12 cellular contexts compared by ENCODE assay signal in the genomic region with DNA sequence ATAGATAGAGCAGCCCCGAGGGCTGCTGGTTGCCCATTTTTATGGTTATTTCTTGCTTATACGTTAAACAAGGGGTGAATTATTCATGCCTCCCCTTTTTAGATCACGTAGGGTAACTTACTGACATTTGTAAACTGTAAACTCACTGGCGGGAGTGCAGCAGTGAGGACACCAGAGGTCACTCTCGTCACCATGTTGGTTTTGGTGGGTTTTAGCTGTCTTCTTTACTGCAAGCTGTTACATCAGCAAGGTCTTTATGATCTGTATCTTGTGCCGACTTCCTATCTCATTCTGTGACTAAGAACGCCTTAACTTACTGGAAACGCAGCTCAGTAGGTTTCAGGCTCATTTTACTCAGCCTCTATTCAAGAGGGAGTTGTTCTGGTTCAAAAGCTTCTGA.
DNase-seq lines count a peak whose midpoint lies in the region; TF ChIP-seq lines count a peak whose summit lies in the region.
"Had no signal": no experiment of that assay in that cellular context is flagged by ENCODE, and none has a peak within 500 bp of the region (broad histone marks: within the 10 kb centered on the region; RNA-seq: fewer than 3 reads in every experiment).

No MANE protein-coding gene starts in this region.

- DNase-seq in HK-2 (ENCODE audit: unreplicated experiment) (peak; percentile 11), OCI-M1 (lab: John Stamatoyannopoulos, UW) (peak; percentile 96), fibroblast of mammary gland (ENCODE audit: low read depth) (peak; percentile 15), NCI-H1436 (lab: John Stamatoyannopoulos, UW) (no peak), HUDEP-2 (lab: John Stamatoyannopoulos, UW; ENCODE audit: unreplicated experiment in 76 of 76) (no peak), anterior cingulate cortex (lab: John Stamatoyannopoulos, UW) (no peak), MM.1S (no peak)
- DNase-seq: activated CD4-positive, alpha-beta T cell treated with anti-CD3 and anti-CD28 coated beads for 1 hour; NCI-H510A had no signal

- H3K4me3 ChIP-seq in fibroblast of mammary gland (ENCODE audit: control insufficient read depth, low read depth, low read length) (no peak overlapping the region), MM.1S (ENCODE audit: low read length) (no peak overlapping the region)
- H3K4me3 ChIP-seq: BLaER1, left lung had no signal

- no peaks in the 10 kb centered on the region for H3K36me3 ChIP-seq in MM.1S (replicated peaks; ENCODE audit: insufficient read depth, low read length)
- H3K36me3 ChIP-seq: BLaER1, left lung had no signal

- no peaks in the 10 kb centered on the region for H3K9me2 ChIP-seq in MM.1S (replicated peaks; ENCODE audit: insufficient read depth, low read length)

- H3K27ac ChIP-seq in 22Rv1 (no peak overlapping the region), MM.1S (ENCODE audit: low read length) (no peak overlapping the region)
- H3K27ac ChIP-seq: BLaER1, left lung had no signal

- no peak overlapping the region for H2AFZ ChIP-seq in MM.1S (ENCODE audit: low read length)

- no peaks in the 10 kb centered on the region for H3K79me2 ChIP-seq in MM.1S (ENCODE audit: low read length)

- no peak overlapping the region for H3K4me2 ChIP-seq in MM.1S (ENCODE audit: low read depth, low read length)
- H3K4me2 ChIP-seq: BLaER1 had no signal

- H4K20me1 ChIP-seq in MM.1S (ENCODE audit: insufficient read depth, low read length), result no peaks in the 10 kb centered on the region
- H4K20me1 ChIP-seq: BLaER1 had no signal

- peak; percentile 60 for TF ChIP-seq CTCF in 22Rv1 (IDR thresholded peaks at IDR 0.05)
- peak; percentile 12 for TF ChIP-seq CTCF in fibroblast of mammary gland (conservative IDR thresholded peaks at IDR 0.05; ENCODE audit: control insufficient read depth, insufficient read depth, low read depth, low read length)
- no peak for TF ChIP-seq CTCF in MM.1S (IDR thresholded peaks at IDR 0.05; ENCODE audit: low read length)

- H3K9me3 ChIP-seq in MM.1S (replicated peaks; ENCODE audit: insufficient read depth, low read length), result no peaks in the 10 kb centered on the region
- H3K9me3 ChIP-seq: BLaER1, left lung had no signal

- no peak overlapping the region for H3K9ac ChIP-seq in MM.1S (ENCODE audit: low read length)
- H3K9ac ChIP-seq: BLaER1 had no signal

- H3K27me3 ChIP-seq in MM.1S (replicated peaks; ENCODE audit: insufficient read depth, low read length), result no peaks in the 10 kb centered on the region
- H3K27me3 ChIP-seq: BLaER1, left lung had no signal

- no peaks in the 10 kb centered on the region for H3K4me1 ChIP-seq in MM.1S (ENCODE audit: low read length)
- H3K4me1 ChIP-seq: left lung had no signal

- H3F3A ChIP-seq in MM.1S (ENCODE audit: insufficient read depth, low read length), result no peaks in the 10 kb centered on the region

Comparison
In these comparisons a context has a peak if more than half of its experiments do, and no peak if none do; other contexts are left out.
1. DNase-seq: peak in HK-2 (single experiment), OCI-M1 (single experiment) and fibroblast of mammary gland (single experiment); none in NCI-H1436 (single experiment), HUDEP-2 (0 of 76), anterior cingulate cortex (0 of 58) and MM.1S (single experiment).